1 cellular context compared by ENCODE assay signal in the genomic region with DNA sequence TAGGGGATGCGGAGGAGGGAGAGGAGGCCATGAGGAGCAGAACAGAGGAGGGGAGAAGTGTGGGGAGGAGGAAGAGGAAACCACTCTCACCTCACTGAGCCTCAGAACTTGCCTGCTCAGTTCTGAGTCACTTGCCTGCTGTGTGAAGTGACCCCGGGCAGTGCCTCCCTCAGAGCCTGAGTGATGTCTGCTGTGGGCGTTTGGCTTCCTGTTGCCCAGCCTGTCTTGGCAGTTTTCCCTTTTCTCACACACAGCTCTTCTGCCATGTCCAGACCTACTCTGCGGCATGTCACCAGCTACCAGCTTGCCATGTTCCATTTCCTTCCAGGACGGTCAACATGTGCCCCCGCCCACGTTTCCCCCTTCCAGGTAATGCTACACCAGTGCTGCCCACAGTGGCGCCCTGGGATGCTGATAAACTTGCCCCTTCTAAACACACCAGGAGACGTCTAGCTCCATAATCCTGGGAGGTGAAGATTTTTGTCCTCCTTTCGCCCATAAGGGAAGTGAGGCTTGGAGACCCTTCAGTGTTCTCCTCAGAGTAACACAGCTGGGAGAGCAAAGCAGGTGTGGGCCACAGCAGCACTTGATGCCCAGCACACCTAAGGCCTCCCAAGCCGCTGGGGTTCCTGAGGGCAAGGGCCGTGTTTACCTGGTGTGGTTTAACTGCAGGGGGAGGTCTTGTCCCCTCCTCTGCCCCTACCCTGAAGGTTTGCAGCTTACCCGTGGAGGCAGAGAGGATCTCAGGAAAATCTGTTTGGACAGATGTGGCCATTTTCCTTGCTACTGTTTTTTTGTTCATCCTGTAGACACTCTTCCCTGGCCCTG.
TF ChIP-seq lines count a peak whose summit lies in the region.

No MANE protein-coding gene starts in this region.

TF ChIP-seq in HEK293, 187 proteins besides CTCF, POLR2A, EP300 and RAD21 (continued from another document):
- no peak for TF ChIP-seq ZBTB44 (tag by site-specific recombination; IDR thresholded peaks at IDR 0.05)
- TF ChIP-seq ZNF341 (tag by site-specific recombination; IDR thresholded peaks at IDR 0.05; ENCODE audit: low read depth), result no peak
- TF ChIP-seq WT1 (tag by site-specific recombination; IDR thresholded peaks at IDR 0.05), result no peak
- no peak for TF ChIP-seq GLIS2 (tag by site-specific recombination; IDR thresholded peaks at IDR 0.05)
- TF ChIP-seq, protein P1, sequence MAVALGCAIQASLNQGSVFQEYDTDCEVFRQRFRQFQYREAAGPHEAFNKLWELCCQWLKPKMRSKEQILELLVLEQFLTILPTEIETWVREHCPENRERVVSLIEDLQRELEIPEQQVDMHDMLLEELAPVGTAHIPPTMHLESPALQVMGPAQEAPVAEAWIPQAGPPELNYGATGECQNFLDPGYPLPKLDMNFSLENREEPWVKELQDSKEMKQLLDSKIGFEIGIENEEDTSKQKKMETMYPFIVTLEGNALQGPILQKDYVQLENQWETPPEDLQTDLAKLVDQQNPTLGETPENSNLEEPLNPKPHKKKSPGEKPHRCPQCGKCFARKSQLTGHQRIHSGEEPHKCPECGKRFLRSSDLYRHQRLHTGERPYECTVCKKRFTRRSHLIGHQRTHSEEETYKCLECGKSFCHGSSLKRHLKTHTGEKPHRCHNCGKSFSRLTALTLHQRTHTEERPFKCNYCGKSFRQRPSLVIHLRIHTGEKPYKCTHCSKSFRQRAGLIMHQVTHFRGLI (tag by site-specific recombination; IDR thresholded peaks at IDR 0.05), result no peak
- no peak for TF ChIP-seq ZNF394 (tag by site-specific recombination; IDR thresholded peaks at IDR 0.05; ENCODE audit: borderline replicate concordance)
- no peak for TF ChIP-seq SCRT1 (tag by site-specific recombination; IDR thresholded peaks at IDR 0.05; ENCODE audit: borderline replicate concordance)
TF ChIP-seq in HEK293: peak in this region for 3.
